ENCODE assay signal across 14 cellular contexts in the genomic region with DNA sequence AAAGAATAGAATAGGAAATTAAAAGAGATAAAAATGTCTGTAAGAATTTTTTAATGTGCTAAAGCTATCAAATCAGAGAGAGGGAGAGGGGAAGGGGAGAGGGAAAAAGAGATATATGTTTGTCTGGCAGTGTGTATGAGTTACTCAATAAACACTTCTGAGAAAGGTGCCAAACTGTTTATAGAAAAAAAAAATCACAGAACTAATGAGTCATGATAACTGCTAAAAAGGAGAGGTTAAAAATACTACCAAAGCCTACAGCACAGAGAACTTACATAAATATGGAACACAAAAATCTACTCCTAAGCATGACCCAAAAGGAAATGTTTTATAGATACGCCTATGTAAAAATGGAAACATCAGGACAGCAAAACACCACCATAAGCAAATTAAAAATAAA. TPM values are rescaled to one million over a fixed set of nuclear protein-coding genes. Genes with fewer than 3 reads are reported as not detected.
DNase-seq lines count a peak whose midpoint lies in the region; ATAC-seq and TF ChIP-seq lines count a peak whose summit lies in the region.
"Had no signal": no experiment of that assay in that cellular context is flagged by ENCODE, and none has a peak within 500 bp of the region (broad histone marks: within the 10 kb centered on the region; RNA-seq: fewer than 3 reads in every experiment).

No MANE protein-coding gene starts in this region.

- no peak for TF ChIP-seq CTCF in tibial nerve (IDR thresholded peaks at IDR 0.05)

- H3K4me1 Mint-ChIP-seq in effector memory CD8-positive, alpha-beta T cell (ENCODE audit: low read depth in 2 of 2), result peaks cover 4 to 23% of the 10 kb centered on the region in 2 donors
- H3K4me1 Mint-ChIP-seq in stimulated activated effector memory CD8-positive, alpha-beta T cell treated with anti-CD3 and anti-CD28 coated beads, Interleukin-12 subunit alpha, Interleukin-12 subunit beta, amount 100 ng/mL, for 72 hours, result peaks cover 24% of the 10 kb centered on the region

- no peak overlapping the region for H3K27ac ChIP-seq in tibial nerve
- H3K27ac ChIP-seq: upper lobe of right lung had no signal

- no peaks in the 10 kb centered on the region for H3K36me3 ChIP-seq in tibial nerve
- H3K36me3 ChIP-seq: upper lobe of right lung had no signal

- H3K27ac Mint-ChIP-seq in activated naive CD4-positive, alpha-beta T cell treated with anti-CD3 and anti-CD28 coated beads, Interleukin-2, amount 50 U/mL, for 72 hours, result peak overlapping the region; percentile 62 to 68
- H3K27ac Mint-ChIP-seq in effector memory CD8-positive, alpha-beta T cell, result peak overlapping the region; percentile 15 to 79
- H3K27ac Mint-ChIP-seq in stimulated activated effector memory CD8-positive, alpha-beta T cell treated with anti-CD3 and anti-CD28 coated beads, Interleukin-12 subunit alpha, Interleukin-12 subunit beta, amount 100 ng/mL, for 72 hours, result peak overlapping the region; percentile 49

- H3K4me1 ChIP-seq in tibial nerve, result no peaks in the 10 kb centered on the region
- H3K4me1 ChIP-seq: upper lobe of right lung had no signal

- no peak for TF ChIP-seq POLR2A in tibial nerve (IDR thresholded peaks at IDR 0.05)

- no peak for TF ChIP-seq EP300 in tibial nerve (IDR thresholded peaks at IDR 0.05)

- H3K9me3 Mint-ChIP-seq in activated naive CD4-positive, alpha-beta T cell treated with anti-CD3 and anti-CD28 coated beads, Interleukin-2, amount 50 U/mL, for 72 hours, result no peaks in the 10 kb centered on the region
- H3K9me3 Mint-ChIP-seq in effector memory CD8-positive, alpha-beta T cell, result no peaks in the 10 kb centered on the region
- no peaks in the 10 kb centered on the region for H3K9me3 Mint-ChIP-seq in stimulated activated effector memory CD8-positive, alpha-beta T cell treated with anti-CD3 and anti-CD28 coated beads, Interleukin-12 subunit alpha, Interleukin-12 subunit beta, amount 100 ng/mL, for 72 hours

- no peak for DNase-seq in activated naive CD4-positive, alpha-beta T cell treated with anti-CD3 and anti-CD28 coated beads, Interleukin-2, amount 50 U/mL, for 72 hours (ENCODE audit: low spot score in 2 of 2)
- DNase-seq in activated naive CD4-positive, alpha-beta T cell treated with Interleukin-2 at 50 U/mL for 16 hours, result no peak
- DNase-seq in OCI-M1 (lab: John Stamatoyannopoulos, UW), result peak; percentile 34
- DNase-seq in effector memory CD8-positive, alpha-beta T cell, result no peak
- DNase-seq in stimulated activated effector memory CD8-positive, alpha-beta T cell treated with anti-CD3 and anti-CD28 coated beads, Interleukin-12 subunit alpha, Interleukin-12 subunit beta, amount 100 ng/mL, for 72 hours (ENCODE audit: low spot score in 2 of 2), result no peak
- no peak for DNase-seq in activated CD8-positive, alpha-beta memory T cell treated with anti-CD3 and anti-CD28 coated beads, Interleukin-2, amount 50 U/mL, for 4 hours
- DNase-seq in kidney tubule cell (ENCODE audit: low spot score), result no peak
- no peak for DNase-seq in tibial nerve (ENCODE audit: low spot score in 2 of 2)
- DNase-seq: activated naive CD4-positive, alpha-beta T cell treated with anti-CD3 and anti-CD28 coated beads, Interleukin-2, amount 50 U/mL, for 16 hours; dorsolateral prefrontal cortex; foreskin fibroblast; NCI-H1417; NCI-H526; upper lobe of right lung had no signal

- H3K27me3 Mint-ChIP-seq in effector memory CD8-positive, alpha-beta T cell, result no peaks in the 10 kb centered on the region

- WGBS in tibial nerve, 2 donors, result 88 to 93% methylated on average over 1 of the region's 1 CpG

- H3K9me3 ChIP-seq in tibial nerve, result no peaks in the 10 kb centered on the region
- H3K9me3 ChIP-seq: upper lobe of right lung had no signal

- no peak overlapping the region for H3K4me3 Mint-ChIP-seq in effector memory CD8-positive, alpha-beta T cell
- H3K4me3 Mint-ChIP-seq in stimulated activated effector memory CD8-positive, alpha-beta T cell treated with anti-CD3 and anti-CD28 coated beads, Interleukin-12 subunit alpha, Interleukin-12 subunit beta, amount 100 ng/mL, for 72 hours, result no peak overlapping the region

- H3K4me3 ChIP-seq in tibial nerve, result no peak overlapping the region
- H3K4me3 ChIP-seq: dorsolateral prefrontal cortex, upper lobe of right lung had no signal

- H3K27me3 ChIP-seq in tibial nerve, result no peaks in the 10 kb centered on the region
- H3K27me3 ChIP-seq: dorsolateral prefrontal cortex, upper lobe of right lung had no signal

- no peaks in the 10 kb centered on the region for H3K36me3 Mint-ChIP-seq in activated naive CD4-positive, alpha-beta T cell treated with anti-CD3 and anti-CD28 coated beads, Interleukin-2, amount 50 U/mL, for 72 hours
- peaks cover 22% of the 10 kb centered on the region for H3K36me3 Mint-ChIP-seq in effector memory CD8-positive, alpha-beta T cell (ENCODE audit: insufficient read depth)
- peaks cover 38% of the 10 kb centered on the region for H3K36me3 Mint-ChIP-seq in stimulated activated effector memory CD8-positive, alpha-beta T cell treated with anti-CD3 and anti-CD28 coated beads, Interleukin-12 subunit alpha, Interleukin-12 subunit beta, amount 100 ng/mL, for 72 hours

- peak in 1 of 2 donors; percentile 68 for ATAC-seq in activated naive CD4-positive, alpha-beta T cell treated with anti-CD3 and anti-CD28 coated beads, Interleukin-2, amount 50 U/mL, for 72 hours
- no peak for ATAC-seq in effector memory CD8-positive, alpha-beta T cell (replicated peaks)
- peak; percentile 81 for ATAC-seq in stimulated activated effector memory CD8-positive, alpha-beta T cell treated with anti-CD3 and anti-CD28 coated beads, Interleukin-12 subunit alpha, Interleukin-12 subunit beta, amount 100 ng/mL, for 72 hours
- ATAC-seq: upper lobe of right lung had no signal

RNA-seq across cellular contexts. Expression of gene SELENOF, which starts 45.4 kb away (rescaled TPM):
- 100 to 1,000 TPM in 1 of 2 donors, 10 to 100 TPM in 1; 40.6 to 144 TPM for total RNA-seq in activated naive CD4-positive, alpha-beta T cell treated with anti-CD3 and anti-CD28 coated beads, Interleukin-2, amount 50 U/mL, for 72 hours
- 100 to 1,000 TPM in 1 of 4 donors, 10 to 100 TPM in 3; 78.0 to 123 (median 92.3) TPM for total RNA-seq in tibial nerve

RNA-seq across cellular contexts. Expression of gene HS2ST1, which starts 46.0 kb away (rescaled TPM):
- 10 to 100 TPM in 1 of 2 donors, 1 to 10 TPM in 1; 4.5 to 19.0 TPM for total RNA-seq in activated naive CD4-positive, alpha-beta T cell treated with anti-CD3 and anti-CD28 coated beads, Interleukin-2, amount 50 U/mL, for 72 hours
- total RNA-seq in tibial nerve, result 10 to 100 TPM; 10.3 to 12.9 (median 11.2) TPM
